ENCODE assay signal across 16 cellular contexts in genomic region chr1:153929433-153929825, GRCh38. TPM values are rescaled to one million over a fixed set of nuclear protein-coding genes. Genes with fewer than 3 reads are reported as not detected.
DNase-seq lines count a peak whose midpoint lies in the region; ATAC-seq and TF ChIP-seq lines count a peak whose summit lies in the region.
"Had no signal": no experiment of that assay in that cellular context is flagged by ENCODE, and none has a peak within 500 bp of the region (broad histone marks: within the 10 kb centered on the region; RNA-seq: fewer than 3 reads in every experiment).

No MANE protein-coding gene starts in this region.

- peak overlapping the region; percentile 76 to 78 for H3K27ac Mint-ChIP-seq in effector memory CD8-positive, alpha-beta T cell
- H3K27ac Mint-ChIP-seq in endothelial cell (ENCODE audit: unreplicated experiment) = no peak overlapping the region

- H3K9me3 Mint-ChIP-seq in effector memory CD8-positive, alpha-beta T cell = no peaks in the 10 kb centered on the region
- H3K9me3 Mint-ChIP-seq in endothelial cell (ENCODE audit: unreplicated experiment) = no peaks in the 10 kb centered on the region
- H3K9me3 Mint-ChIP-seq: stimulated activated naive CD8-positive, alpha-beta T cell treated with anti-CD3 and anti-CD28 coated beads, Interleukin-15, Interleukin-2, amounts not matched to agents 100 ng/mL and 50 ng/mL, for 24 hours had no signal

- no peak for TF ChIP-seq CTCF in osteoblast (IDR thresholded peaks at IDR 0.05; ENCODE audit: extremely low read depth, low read depth, low read length)
- TF ChIP-seq CTCF in endothelial cell (IDR thresholded peaks at IDR 0.05; ENCODE audit: unreplicated experiment) = no peak

- H3K4me1 Mint-ChIP-seq in effector memory CD8-positive, alpha-beta T cell (ENCODE audit: low read depth in 2 of 2) = peaks cover 11 to 14% of the 10 kb centered on the region in 2 donors
- peaks cover 13% of the 10 kb centered on the region for H3K4me1 Mint-ChIP-seq in endothelial cell (ENCODE audit: unreplicated experiment)

- no peak overlapping the region for H2AFZ ChIP-seq in osteoblast (ENCODE audit: low read length)

- H3K4me2 ChIP-seq in BLaER1 = peak overlapping the region; percentile 37
- H3K4me2 ChIP-seq in osteoblast (ENCODE audit: insufficient read depth, low read length) = no peak overlapping the region

- H3K27me3 Mint-ChIP-seq in effector memory CD8-positive, alpha-beta T cell = no peaks in the 10 kb centered on the region
- peaks cover 4% of the 10 kb centered on the region for H3K27me3 Mint-ChIP-seq in endothelial cell (ENCODE audit: unreplicated experiment)
- H3K27me3 Mint-ChIP-seq: stimulated activated naive CD8-positive, alpha-beta T cell treated with anti-CD3 and anti-CD28 coated beads, Interleukin-15, Interleukin-2, amounts not matched to agents 100 ng/mL and 50 ng/mL, for 24 hours had no signal

- H3K27ac ChIP-seq in BLaER1 (peak overlapping the region; percentile 22; the same call in 1 of the 2 replicates), osteoblast (ENCODE audit: low read depth, low read length) (no peak overlapping the region)
- H3K27ac ChIP-seq: vagina had no signal

- peaks cover 44% of the 10 kb centered on the region for H3K36me3 Mint-ChIP-seq in effector memory CD8-positive, alpha-beta T cell (ENCODE audit: insufficient read depth)
- H3K36me3 Mint-ChIP-seq in endothelial cell (ENCODE audit: low read depth, unreplicated experiment) = peaks cover 8% of the 10 kb centered on the region

- H3K4me3 Mint-ChIP-seq in effector memory CD8-positive, alpha-beta T cell = no peak overlapping the region
- H3K4me3 Mint-ChIP-seq in endothelial cell (ENCODE audit: unreplicated experiment) = no peak overlapping the region
- H3K4me3 Mint-ChIP-seq: stimulated activated naive CD8-positive, alpha-beta T cell treated with anti-CD3 and anti-CD28 coated beads, Interleukin-15, Interleukin-2, amounts not matched to agents 100 ng/mL and 50 ng/mL, for 24 hours had no signal

- H3K27me3 ChIP-seq in BLaER1 (no peaks in the 10 kb centered on the region), osteoblast (ENCODE audit: insufficient read depth, low read length) (no peaks in the 10 kb centered on the region)
- H3K27me3 ChIP-seq: vagina had no signal

- peaks cover 40% of the 10 kb centered on the region for H3K4me1 ChIP-seq in BLaER1
- H3K4me1 ChIP-seq in osteoblast (ENCODE audit: insufficient read depth, low read length) = peaks cover 12% of the 10 kb centered on the region

- no peaks in the 10 kb centered on the region for H3K79me2 ChIP-seq in osteoblast (ENCODE audit: insufficient read depth, low read length)

- no peak overlapping the region for H3K4me3 ChIP-seq in BLaER1
- no peak overlapping the region for H3K4me3 ChIP-seq in osteoblast (ENCODE audit: insufficient read depth, low read length)
- H3K4me3 ChIP-seq: vagina had no signal

- DNase-seq in HuH-7.5 (ENCODE audit: low spot score) = peak; percentile 7
- no peak for DNase-seq in effector memory CD8-positive, alpha-beta T cell
- peak; percentile 57 for DNase-seq in osteoblast (ENCODE audit: insufficient read length, low spot score, missing footprints)
- DNase-seq in HUDEP-2 (lab: John Stamatoyannopoulos, UW; ENCODE audit: unreplicated experiment in 76 of 76) = no peak
- DNase-seq in NCI-H2107 treated with DMSO at 0.1 percent for 48 hours (lab: John Stamatoyannopoulos, UW; ENCODE audit: unreplicated experiment) = no peak
- DNase-seq in stimulated activated CD4-positive, alpha-beta T cell treated with anti-CD3 and anti-CD28 coated beads, Interleukin-15, amount 100 ng/mL, for 24 hours = no peak
- DNase-seq in endothelial cell (ENCODE audit: low spot score) = no peak
- DNase-seq: AML-193, DMS153, mesendoderm, NCI-H1105 treated with DMSO at 0.1 percent for 48 hours, SHP77 treated with DMSO at 0.1 percent for 48 hours had no signal

- no peak overlapping the region for H3K9ac ChIP-seq in BLaER1

- H3K9me3 ChIP-seq in BLaER1 (no peaks in the 10 kb centered on the region), osteoblast (ENCODE audit: low read depth, low read length) (no peaks in the 10 kb centered on the region)
- H3K9me3 ChIP-seq: vagina had no signal

- ATAC-seq in effector memory CD8-positive, alpha-beta T cell (replicated peaks) = no peak
- ATAC-seq: right cardiac atrium had no signal

- no peaks in the 10 kb centered on the region for H4K20me1 ChIP-seq in BLaER1
- no peaks in the 10 kb centered on the region for H4K20me1 ChIP-seq in osteoblast (ENCODE audit: insufficient read depth, low read length)

- H3K36me3 ChIP-seq in BLaER1 (peaks cover 55% of the 10 kb centered on the region), osteoblast (ENCODE audit: insufficient read depth, low read length) (peaks cover 17% of the 10 kb centered on the region)

RNA-seq across cellular contexts. Expression of gene GATAD2B, which starts 6.7 kb away (rescaled TPM):
- total RNA-seq in osteoblast (9.7 and 11.6 TPM in 2 replicates), endothelial cell (ENCODE audit: unreplicated experiment) (45.4 TPM)

RNA-seq across cellular contexts. Expression of gene DENND4B, which starts 17.1 kb away (rescaled TPM):
- 26.8 and 27.5 TPM in 2 replicates for total RNA-seq in osteoblast
- total RNA-seq in endothelial cell (ENCODE audit: unreplicated experiment) = 53.1 TPM

RNA-seq across cellular contexts. Expression of gene CRTC2, which starts 29.0 kb away (rescaled TPM):
- total RNA-seq in osteoblast = 4.7 and 6.8 TPM in 2 replicates
- 69.9 TPM for total RNA-seq in endothelial cell (ENCODE audit: unreplicated experiment)

RNA-seq across cellular contexts. Expression of gene SLC39A1, which starts 33.9 kb away (rescaled TPM):
- total RNA-seq in osteoblast (96.3 and 99.0 TPM in 2 replicates), endothelial cell (ENCODE audit: unreplicated experiment) (136 TPM)

RNA-seq across cellular contexts. Expression of gene CREB3L4, which starts 38.3 kb away (rescaled TPM):
- total RNA-seq in osteoblast (7.2 and 8.8 TPM in 2 replicates), endothelial cell (ENCODE audit: unreplicated experiment) (13.2 TPM)

Comparison
In these comparisons a context has a peak if more than half of its experiments do, and no peak if none do; other contexts are left out.
1. DNase-seq: peak in HuH-7.5 (single experiment) and osteoblast (single experiment); none in effector memory CD8-positive, alpha-beta T cell (0 of 3), HUDEP-2 (0 of 76), NCI-H2107 treated with DMSO at 0.1 percent for 48 hours (single experiment), stimulated activated CD4-positive, alpha-beta T cell treated with anti-CD3 and anti-CD28 coated beads, Interleukin-15, amount 100 ng/mL, for 24 hours (single experiment) and endothelial cell (single experiment).